1 cellular context compared by ENCODE assay signal in genomic region chr6:33290459-33290858, GRCh38.
TF ChIP-seq lines count a peak whose summit lies in the region.

No MANE protein-coding gene starts in this region.

TF ChIP-seq in IMR-90, 13 proteins besides CTCF, POLR2A, EP300 and RAD21 (continued from another document):
- TF ChIP-seq, protein P1, sequence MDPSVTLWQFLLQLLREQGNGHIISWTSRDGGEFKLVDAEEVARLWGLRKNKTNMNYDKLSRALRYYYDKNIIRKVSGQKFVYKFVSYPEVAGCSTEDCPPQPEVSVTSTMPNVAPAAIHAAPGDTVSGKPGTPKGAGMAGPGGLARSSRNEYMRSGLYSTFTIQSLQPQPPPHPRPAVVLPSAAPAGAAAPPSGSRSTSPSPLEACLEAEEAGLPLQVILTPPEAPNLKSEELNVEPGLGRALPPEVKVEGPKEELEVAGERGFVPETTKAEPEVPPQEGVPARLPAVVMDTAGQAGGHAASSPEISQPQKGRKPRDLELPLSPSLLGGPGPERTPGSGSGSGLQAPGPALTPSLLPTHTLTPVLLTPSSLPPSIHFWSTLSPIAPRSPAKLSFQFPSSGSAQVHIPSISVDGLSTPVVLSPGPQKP (IDR thresholded peaks at IDR 0.05; ENCODE audit: borderline replicate concordance, low read depth, low read length), result no peak
- TF ChIP-seq FOS (IDR thresholded peaks at IDR 0.05; ENCODE audit: low read depth, low read length) (no peak), NFE2L2 (IDR thresholded peaks at IDR 0.05; ENCODE audit: low read depth, low read length) (no peak), RCOR1 (IDR thresholded peaks at IDR 0.05; ENCODE audit: insufficient replicate concordance, low read length) (no peak), RFX5 (IDR thresholded peaks at IDR 0.05; ENCODE audit: low read depth, low read length) (no peak), MXI1 (IDR thresholded peaks at IDR 0.05; ENCODE audit: borderline replicate concordance, low read depth, low read length) (no peak), CEBPB (IDR thresholded peaks at IDR 0.05; ENCODE audit: low read depth, low read length) (no peak), CHD1 (IDR thresholded peaks at IDR 0.05; ENCODE audit: low read depth, low read length) (no peak), BHLHE40 (IDR thresholded peaks at IDR 0.05; ENCODE audit: low read depth, low read length) (no peak), MAFK (IDR thresholded peaks at IDR 0.05; ENCODE audit: low read depth, low read length) (no peak)
